Comparison of ENCODE assay signal across 20 cellular contexts in genomic region chr7:99097730-99098129, GRCh38.
"Had no signal": no experiment of that assay in that cellular context is flagged by ENCODE, and none has a peak within 500 bp of the region (broad histone marks: within the 10 kb centered on the region; RNA-seq: fewer than 3 reads in every experiment).

No MANE protein-coding gene starts in this region.

- H3K27me3 ChIP-seq: gastroesophageal sphincter, heart right ventricle, upper lobe of right lung had no signal

- H3K27ac ChIP-seq: epithelial cell of prostate, lower lobe of right lung, upper lobe of right lung, WERI-Rb-1 had no signal

- H3K9me3 ChIP-seq: gastroesophageal sphincter, upper lobe of right lung had no signal

- DNase-seq: activated CD4-positive, alpha-beta T cell treated with anti-CD3 and anti-CD28 coated beads for 4 hours; activated CD8-positive, alpha-beta T cell treated with anti-CD3 and anti-CD28 coated beads for 36 hours; activated effector memory CD4-positive, alpha-beta T cell treated with anti-CD3 and anti-CD28 coated beads, Interleukin-2, amount 50 U/mL, for 16 hours; activated T-cell treated with anti-CD3 and anti-CD28 coated beads, Interleukin-2, amount 50 U/mL, for 4 hours; heart right ventricle; left colon; lower lobe of right lung; nephron progenitor cell; occipital lobe; stimulated activated CD4-positive, alpha-beta T cell treated with anti-CD3 and anti-CD28 coated beads, Interleukin-12 subunit alpha, Interleukin-12 subunit beta, amount 100 ng/mL, for 4 hours; stimulated activated CD4-positive, alpha-beta T cell treated with anti-CD3 and anti-CD28 coated beads, Interleukin-2, amount 100 ng/mL, for 24 hours; substantia nigra; upper lobe of right lung; WERI-Rb-1 had no signal

- ATAC-seq: activated CD8-positive, alpha-beta T cell treated with anti-CD3 and anti-CD28 coated beads for 36 hours; activated T-cell treated with anti-CD3 and anti-CD28 coated beads, Interleukin-2, amount 50 U/mL, for 4 hours; gastroesophageal sphincter; heart right ventricle; left colon; lower lobe of right lung; upper lobe of right lung had no signal

- H3K4me3 Mint-ChIP-seq: activated CD8-positive, alpha-beta T cell treated with anti-CD3 and anti-CD28 coated beads for 36 hours; activated T-cell treated with anti-CD3 and anti-CD28 coated beads, Interleukin-2, amount 50 U/mL, for 4 hours; mesothelial cell of epicardium; nephron progenitor cell; stimulated activated effector memory CD8-positive, alpha-beta T cell treated with anti-CD3 and anti-CD28 coated beads, Interleukin-12 subunit alpha, Interleukin-12 subunit beta, amount 100 ng/mL, for 72 hours; T-helper 1 cell treated with Interleukin-12 subunit alpha and Interleukin-12 subunit beta and Interleukin-4 antibody, amounts not matched to agents 30 μg/mL and 1 μg/mL, for 36 hours had no signal

- H3K36me3 ChIP-seq: gastroesophageal sphincter, heart right ventricle, lower lobe of right lung, upper lobe of right lung, WERI-Rb-1 had no signal

- H3K27ac Mint-ChIP-seq: activated CD8-positive, alpha-beta T cell treated with anti-CD3 and anti-CD28 coated beads for 36 hours; activated naive CD4-positive, alpha-beta T cell treated with anti-CD3 and anti-CD28 coated beads, Interleukin-2, amount 50 U/mL, for 72 hours; nephron progenitor cell; stimulated activated effector memory CD8-positive, alpha-beta T cell treated with anti-CD3 and anti-CD28 coated beads, Interleukin-12 subunit alpha, Interleukin-12 subunit beta, amount 100 ng/mL, for 72 hours; T-helper 1 cell treated with Interleukin-12 subunit alpha and Interleukin-12 subunit beta and Interleukin-4 antibody, amounts not matched to agents 30 μg/mL and 1 μg/mL, for 36 hours had no signal

- H3K4me3 ChIP-seq: gastroesophageal sphincter, heart right ventricle, lower lobe of right lung, upper lobe of right lung had no signal

- H3K27me3 Mint-ChIP-seq: activated CD8-positive, alpha-beta T cell treated with anti-CD3 and anti-CD28 coated beads for 36 hours had no signal

- H3K9me3 Mint-ChIP-seq: stimulated activated effector memory CD8-positive, alpha-beta T cell treated with anti-CD3 and anti-CD28 coated beads, Interleukin-12 subunit alpha, Interleukin-12 subunit beta, amount 100 ng/mL, for 72 hours had no signal

- H3K36me3 Mint-ChIP-seq: stimulated activated effector memory CD8-positive, alpha-beta T cell treated with anti-CD3 and anti-CD28 coated beads, Interleukin-12 subunit alpha, Interleukin-12 subunit beta, amount 100 ng/mL, for 72 hours had no signal
